13 cellular contexts compared by ENCODE assay signal in the genomic region with DNA sequence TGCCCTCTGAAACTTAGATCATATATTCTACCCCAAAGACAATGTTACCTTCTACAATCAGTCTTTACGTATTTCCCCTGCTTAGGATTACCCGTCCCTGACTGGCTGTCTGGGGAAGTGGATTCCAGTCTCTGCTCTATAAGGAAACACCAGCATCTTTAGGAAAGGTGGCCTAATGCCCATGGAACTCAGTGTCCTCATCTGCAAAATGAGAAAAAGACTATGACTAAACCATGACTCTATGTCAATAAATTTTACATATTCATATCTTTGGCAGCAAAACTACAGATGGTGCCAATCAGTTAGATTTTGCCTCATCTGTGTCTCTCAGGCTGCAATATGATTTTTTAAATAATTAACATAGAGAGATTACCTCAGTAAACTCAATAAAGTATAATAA.
"Had no signal": no experiment of that assay in that cellular context is flagged by ENCODE, and none has a peak within 500 bp of the region (broad histone marks: within the 10 kb centered on the region; RNA-seq: fewer than 3 reads in every experiment).

No MANE protein-coding gene starts in this region.

- H3K4me1 ChIP-seq: uterus had no signal

- H3K27ac ChIP-seq: adrenal gland, heart left ventricle, stomach, uterus, VCaP had no signal

- H3K27me3 ChIP-seq: adrenal gland, heart left ventricle, stomach, uterus had no signal

- FAIRE-seq: frontal cortex, islet of Langerhans had no signal

- H3K4me3 ChIP-seq: adrenal gland, heart left ventricle, stomach, uterus had no signal

- DNase-seq: activated CD4-positive, alpha-beta T cell treated with anti-CD3 and anti-CD28 coated beads for 4 hours; activated naive CD4-positive, alpha-beta T cell treated with anti-CD3 and anti-CD28 coated beads for 36 hours; adrenal gland; endodermal cell; heart left ventricle; left ventricle myocardium superior; stomach; T-cell; uterus had no signal

- H3K9me3 ChIP-seq: adrenal gland, heart left ventricle, stomach, uterus had no signal

- H3K36me3 ChIP-seq: uterus had no signal

- ATAC-seq: esophagus mucosa, heart left ventricle, left ventricle myocardium superior, T-cell had no signal
